1 cellular context compared by ENCODE assay signal in genomic region chr1:85534072-85534471, GRCh38. TPM values are rescaled to one million over a fixed set of nuclear protein-coding genes. Genes with fewer than 3 reads are reported as not detected.
"Had no signal": no experiment of that assay in that cellular context is flagged by ENCODE, and none has a peak within 500 bp of the region (broad histone marks: within the 10 kb centered on the region; RNA-seq: fewer than 3 reads in every experiment).

No MANE protein-coding gene starts in this region.

RNA-seq across cellular contexts. Expression of gene CCN1, which starts 46.5 kb away (rescaled TPM):
- polyA plus RNA-seq: IgD-negative memory B cell had no signal
